Comparison of ENCODE assay signal across 1 cellular context in genomic region chr21:36433011-36433709, GRCh38.
TF ChIP-seq lines count a peak whose summit lies in the region.

No MANE protein-coding gene starts in this region.

TF ChIP-seq in K562, 482 proteins besides CTCF, POLR2A, EP300 and RAD21:
- TF ChIP-seq GATAD2A (IDR thresholded peaks at IDR 0.05) (no peak), EGR1 (conservative IDR thresholded peaks at IDR 0.05) (peak; percentile 71), ZNF175 (CRISPR knock-in tag; IDR thresholded peaks at IDR 0.05; ENCODE audit: low read depth) (no peak)
